In genomic region chr18:3269241-3269640, GRCh38 we compare ENCODE assay signal across 13 cellular contexts. TPM values are rescaled to one million over a fixed set of nuclear protein-coding genes. Genes with fewer than 3 reads are reported as not detected.
DNase-seq lines count a peak whose midpoint lies in the region; ATAC-seq and TF ChIP-seq lines count a peak whose summit lies in the region.
"Had no signal": no experiment of that assay in that cellular context is flagged by ENCODE, and none has a peak within 500 bp of the region (broad histone marks: within the 10 kb centered on the region; RNA-seq: fewer than 3 reads in every experiment).

No MANE protein-coding gene starts in this region.

- CTCF ChIA-PET in naive thymus-derived CD4-positive, alpha-beta T cell (lab: Charles Lee): no interaction called here

- H4K20me1 ChIP-seq in BLaER1 treated with 17β-estradiol and CSF1 and Interleukin-3, amounts not matched to agents 10 nM and 100 nM: peaks cover 81 to 100% (median 95%) of the 10 kb centered on the region in 11 experiments
- H4K20me1 ChIP-seq in H9 (ENCODE audit: control insufficient read depth, insufficient read depth, insufficient read length): no peaks in the 10 kb centered on the region

- H3T11ph ChIP-seq in H9 (ENCODE audit: low read length): no peak overlapping the region

- no peak overlapping the region for H3K14ac ChIP-seq in H9 (ENCODE audit: insufficient read depth, low read length)

- peaks cover 32 to 37% of the 10 kb centered on the region in 2 experiments for H3K4me1 Mint-ChIP-seq in H9
- H3K4me1 Mint-ChIP-seq in activated naive CD8-positive, alpha-beta T cell treated with anti-CD3 and anti-CD28 coated beads, Interleukin-2, amount 10 ng/mL, durations not matched to agents 7 days and 5 days: peaks cover 56% of the 10 kb centered on the region
- peaks cover 56 to 87% (median 79%) of the 10 kb centered on the region in 7 donors for H3K4me1 Mint-ChIP-seq in naive thymus-derived CD4-positive, alpha-beta T cell

- H3K4me3 Mint-ChIP-seq in H9: no peak overlapping the region
- peak overlapping the region; percentile 17 for H3K4me3 Mint-ChIP-seq in activated naive CD8-positive, alpha-beta T cell treated with anti-CD3 and anti-CD28 coated beads, Interleukin-2, amount 10 ng/mL, durations not matched to agents 7 days and 5 days
- H3K4me3 Mint-ChIP-seq in naive thymus-derived CD4-positive, alpha-beta T cell: peak overlapping the region in 9 of 10 donors; percentile 2 to 66 (median 48)

- H3K4me1 ChIP-seq in BLaER1 treated with 17β-estradiol and CSF1 and Interleukin-3, amounts not matched to agents 10 nM and 100 nM: peaks cover 54 to 77% (median 66%) of the 10 kb centered on the region in 10 experiments
- H3K4me1 ChIP-seq in H9 (ENCODE audit: insufficient read depth, low read length): no peaks in the 10 kb centered on the region; the same call in 1 of the 2 replicates
- peaks cover 52 to 61% of the 10 kb centered on the region in 2 donors for H3K4me1 ChIP-seq in naive thymus-derived CD4-positive, alpha-beta T cell (ENCODE audit: control insufficient read depth in 2 of 2, insufficient read depth in 2 of 2, low read length in 2 of 2)

- H3K79me1 ChIP-seq in H9 (ENCODE audit: insufficient read depth, low read depth, low read length, poor library complexity, severe bottlenecking): peaks cover 4% of the 10 kb centered on the region

- H3K23ac ChIP-seq in H9 (ENCODE audit: insufficient read length, low read depth, low read length): no peak overlapping the region

- WGBS in H9 (ENCODE audit: extremely low coverage, insufficient read length, low lambda C conversion rate): no CpG with 5 or more reads among the region's 1 CpG

- no peak for TF ChIP-seq CTCF in H9 (conservative IDR thresholded peaks at IDR 0.05)

- no peak overlapping the region for H2BK12ac ChIP-seq in H9 (ENCODE audit: insufficient read length, low read depth, low read length)

- H2AK5ac ChIP-seq in H9 (ENCODE audit: insufficient read length, low read length): no peak overlapping the region

- H4K5ac ChIP-seq in H9 (ENCODE audit: insufficient read length, low read depth, low read length): no peak overlapping the region

- peaks cover 19 to 43% (median 26%) of the 10 kb centered on the region in 11 experiments for H3K36me3 ChIP-seq in BLaER1 treated with 17β-estradiol and CSF1 and Interleukin-3, amounts not matched to agents 10 nM and 100 nM
- H3K36me3 ChIP-seq in naive thymus-derived CD4-positive, alpha-beta T cell (ENCODE audit: control insufficient read depth in 2 of 3, insufficient read depth in 3 of 3, low read length in 3 of 3): peaks cover 0 to 20% (median 14%) of the 10 kb centered on the region in 3 experiments

- no peak overlapping the region for H2AFZ ChIP-seq in H9 (ENCODE audit: low read length)

- POLR2A ChIA-PET in activated naive CD8-positive, alpha-beta T cell treated with anti-CD3 and anti-CD28 coated beads, Interleukin-2, amount 10 ng/mL, durations not matched to agents 7 days and 5 days (lab: Charles Lee): no interaction called here
- POLR2A ChIA-PET in naive thymus-derived CD4-positive, alpha-beta T cell (lab: Charles Lee): interaction anchor here (1.1 kb wide), 1 partner anchor 12 kb away, joined by 3 read pairs; no protein-coding TSS in a partner anchor

- H3K27me3 Mint-ChIP-seq in H9 (ENCODE audit: low read depth): no peaks in the 10 kb centered on the region
- H3K27me3 Mint-ChIP-seq in activated naive CD8-positive, alpha-beta T cell treated with anti-CD3 and anti-CD28 coated beads, Interleukin-2, amount 10 ng/mL, durations not matched to agents 7 days and 5 days: no peaks in the 10 kb centered on the region
- H3K27me3 Mint-ChIP-seq in naive thymus-derived CD4-positive, alpha-beta T cell: no peaks in the 10 kb centered on the region

- H2BK120ac ChIP-seq in H9 (ENCODE audit: low read depth, low read length, poor library complexity, severe bottlenecking): no peak overlapping the region

- H4K91ac ChIP-seq in H9 (ENCODE audit: insufficient read length, low read depth, low read length): no peak overlapping the region

- intact Hi-C loops in naive thymus-derived CD4-positive, alpha-beta T cell (cut with micrococcal nuclease): no loop called here

- H3K36me3 Mint-ChIP-seq in H9 (ENCODE audit: insufficient read depth in 1 of 3, low read depth in 3 of 3): peaks cover 5 to 15% (median 15%) of the 10 kb centered on the region in 3 experiments; a peak in 5 of 7 replicates
- peaks cover 15% of the 10 kb centered on the region for H3K36me3 Mint-ChIP-seq in activated naive CD8-positive, alpha-beta T cell treated with anti-CD3 and anti-CD28 coated beads, Interleukin-2, amount 10 ng/mL, durations not matched to agents 7 days and 5 days
- H3K36me3 Mint-ChIP-seq in naive thymus-derived CD4-positive, alpha-beta T cell: peaks cover 0 to 18% (median 4%) of the 10 kb centered on the region in 5 donors

- H4K8ac ChIP-seq in H9 (replicated peaks; ENCODE audit: insufficient read length, low read depth, low read length): no peak overlapping the region

- no peaks in the 10 kb centered on the region for H3K9me3 ChIP-seq in BLaER1 treated with 17β-estradiol and CSF1 and Interleukin-3, amounts not matched to agents 10 nM and 100 nM (replicated peaks in 1 of 11)
- no peaks in the 10 kb centered on the region for H3K9me3 ChIP-seq in H9 (ENCODE audit: control insufficient read depth, low read depth, low read length)
- H3K9me3 ChIP-seq in naive thymus-derived CD4-positive, alpha-beta T cell (ENCODE audit: control insufficient read depth in 2 of 3, low read length in 3 of 3): no peaks in the 10 kb centered on the region

- no peak overlapping the region for H3K4ac ChIP-seq in H9 (ENCODE audit: low read depth, low read length)

- no peak overlapping the region for H2BK5ac ChIP-seq in H9 (ENCODE audit: insufficient read length, low read length)

- no peak overlapping the region for H3K9ac ChIP-seq in BLaER1 treated with 17β-estradiol and CSF1 and Interleukin-3, amounts not matched to agents 10 nM and 100 nM
- H3K9ac ChIP-seq in H9 (ENCODE audit: extremely low read depth, insufficient read length, low read length): no peak overlapping the region

- peaks cover 49% of the 10 kb centered on the region; the same call in 1 of the 2 replicates for H3K79me2 ChIP-seq in H9 (ENCODE audit: insufficient read depth, low read length)

- H3K27ac ChIP-seq in BLaER1 treated with 17β-estradiol and CSF1 and Interleukin-3, amounts not matched to agents 10 nM and 100 nM: peak overlapping the region in 5 of 11 experiments; percentile 2 to 31 (median 12); a peak in 6 of 22 replicates
- no peak overlapping the region for H3K27ac ChIP-seq in H9 (ENCODE audit: insufficient read length, low read depth, low read length)
- peak overlapping the region; percentile 52 for H3K27ac ChIP-seq in naive thymus-derived CD4-positive, alpha-beta T cell (ENCODE audit: low read depth, low read length)

- H3K56ac ChIP-seq in H9 (ENCODE audit: insufficient read length, low read depth, low read length): no peak overlapping the region

- no peaks in the 10 kb centered on the region for H3K9me3 Mint-ChIP-seq in H9
- no peaks in the 10 kb centered on the region for H3K9me3 Mint-ChIP-seq in activated naive CD8-positive, alpha-beta T cell treated with anti-CD3 and anti-CD28 coated beads, Interleukin-2, amount 10 ng/mL, durations not matched to agents 7 days and 5 days
- peaks cover 0 to 1% (median 0%) of the 10 kb centered on the region in 11 donors for H3K9me3 Mint-ChIP-seq in naive thymus-derived CD4-positive, alpha-beta T cell

- H3K18ac ChIP-seq in H9 (ENCODE audit: insufficient read length, low read depth, low read length): no peak overlapping the region

- H3K27me3 ChIP-seq in BLaER1 treated with 17β-estradiol and CSF1 and Interleukin-3, amounts not matched to agents 10 nM and 100 nM: no peaks in the 10 kb centered on the region
- no peaks in the 10 kb centered on the region for H3K27me3 ChIP-seq in H9 (ENCODE audit: insufficient read depth, low read length)
- H3K27me3 ChIP-seq in naive thymus-derived CD4-positive, alpha-beta T cell (ENCODE audit: control insufficient read depth in 2 of 2, insufficient read depth in 2 of 2, low read length in 2 of 2): no peaks in the 10 kb centered on the region

- H3K23me2 ChIP-seq in H9 (ENCODE audit: insufficient read length, low read depth, low read length, poor library complexity, severe bottlenecking): no peaks in the 10 kb centered on the region

- H3K27ac Mint-ChIP-seq in H9: peak overlapping the region; percentile 15 to 40 (median 19); a peak in 5 of 7 replicates
- no peak overlapping the region for H3K27ac Mint-ChIP-seq in activated naive CD8-positive, alpha-beta T cell treated with anti-CD3 and anti-CD28 coated beads, Interleukin-2, amount 10 ng/mL, durations not matched to agents 7 days and 5 days
- H3K27ac Mint-ChIP-seq in naive thymus-derived CD4-positive, alpha-beta T cell: peak overlapping the region; percentile 29 to 92 (median 80)

- ATAC-seq in activated naive CD8-positive, alpha-beta T cell treated with anti-CD3 and anti-CD28 coated beads, Interleukin-2, amount 10 ng/mL, durations not matched to agents 7 days and 5 days (ENCODE audit: low read depth): no peak
- peak; percentile 48 for ATAC-seq in naive thymus-derived CD4-positive, alpha-beta T cell
- no peak for ATAC-seq in GM19395 (IDR thresholded peaks at IDR 0.05; ENCODE audit: unreplicated experiment)

- no peak overlapping the region for H2BK20ac ChIP-seq in H9 (ENCODE audit: low read depth, low read length, poor library complexity, severe bottlenecking)

- H2BK15ac ChIP-seq in H9 (ENCODE audit: low read depth, low read length): no peak overlapping the region

- DNase-seq in H9: no peak
- no peak for DNase-seq in activated naive CD8-positive, alpha-beta T cell treated with anti-CD3 and anti-CD28 coated beads, Interleukin-2, amount 10 ng/mL, durations not matched to agents 7 days and 5 days
- no peak for DNase-seq in naive thymus-derived CD4-positive, alpha-beta T cell
- DNase-seq in NCI-H2227 (lab: John Stamatoyannopoulos, UW; ENCODE audit: unreplicated experiment): no peak
- DNase-seq in ureter (ENCODE audit: low spot score): no peak
- DNase-seq in Kasumi-1 (lab: John Stamatoyannopoulos, UW): no peak
- DNase-seq: activated CD4-positive, CD25-positive, alpha-beta regulatory T cell treated with anti-CD3 and anti-CD28 coated beads, Interleukin-2, amount 50 U/mL, for 72 hours; amniotic stem cell; DMS79 treated with DMSO at 0.1 percent for 48 hours had no signal

- peak overlapping the region; percentile 34 to 94 (median 89) for H3K4me2 ChIP-seq in BLaER1 treated with 17β-estradiol and CSF1 and Interleukin-3, amounts not matched to agents 10 nM and 100 nM
- no peak overlapping the region for H3K4me2 ChIP-seq in H9 (ENCODE audit: insufficient read depth, insufficient read length, low read length)

- no peak overlapping the region for H3K4me3 ChIP-seq in BLaER1 treated with 17β-estradiol and CSF1 and Interleukin-3, amounts not matched to agents 10 nM and 100 nM
- no peak overlapping the region for H3K4me3 ChIP-seq in naive thymus-derived CD4-positive, alpha-beta T cell (ENCODE audit: low read length)

RNA-seq across cellular contexts. Expression of gene MYL12B, which starts 7.3 kb away (rescaled TPM):
- total RNA-seq in H9 (2021) (166 and 180 TPM in 2 replicates), ureter (372 TPM)
- total RNA-seq in activated naive CD8-positive, alpha-beta T cell treated with anti-CD3 and anti-CD28 coated beads, Interleukin-2, amount 10 ng/mL, durations not matched to agents 7 days and 5 days: 100 to 1,000 TPM; 354 to 358 TPM
- total RNA-seq in naive thymus-derived CD4-positive, alpha-beta T cell: 100 to 1,000 TPM; 140 to 300 (median 169) TPM
- 100 to 1,000 TPM; 942 to 982 TPM for polyA plus RNA-seq in naive thymus-derived CD4-positive, alpha-beta T cell

RNA-seq across cellular contexts. Expression of gene MYL12A, which starts 21.6 kb away (rescaled TPM):
- total RNA-seq in H9 (2021) (279 and 284 TPM in 2 replicates), ureter (299 TPM)
- 100 to 1,000 TPM; 843 to 864 TPM for total RNA-seq in activated naive CD8-positive, alpha-beta T cell treated with anti-CD3 and anti-CD28 coated beads, Interleukin-2, amount 10 ng/mL, durations not matched to agents 7 days and 5 days
- 100 to 1,000 TPM; 331 to 753 (median 415) TPM for total RNA-seq in naive thymus-derived CD4-positive, alpha-beta T cell
- 1,000 to 10,000 TPM; 2,490 to 2,608 TPM for polyA plus RNA-seq in naive thymus-derived CD4-positive, alpha-beta T cell

RNA-seq across cellular contexts. Expression of gene MYOM1, which starts 49.5 kb away (rescaled TPM):
- total RNA-seq in H9 (2021) (0.17 and 0.20 TPM in 2 replicates), ureter (9.7 TPM)
- total RNA-seq in activated naive CD8-positive, alpha-beta T cell treated with anti-CD3 and anti-CD28 coated beads, Interleukin-2, amount 10 ng/mL, durations not matched to agents 7 days and 5 days: 1 to 10 TPM; 2.7 to 3.3 TPM
- 1 to 10 TPM; 1.7 to 6.7 (median 2.9) TPM for total RNA-seq in naive thymus-derived CD4-positive, alpha-beta T cell
- 1 to 10 TPM in 1 of 2 donors, under 1 TPM in 1; 0.83 to 1.9 TPM for polyA plus RNA-seq in naive thymus-derived CD4-positive, alpha-beta T cell
- total RNA-seq: HT1080, RPMI7951 had no signal

Comparison
In these comparisons a context has a peak if more than half of its experiments do, and no peak if none do; other contexts are left out.
1. H3K4me3 Mint-ChIP-seq: peak in activated naive CD8-positive, alpha-beta T cell treated with anti-CD3 and anti-CD28 coated beads, Interleukin-2, amount 10 ng/mL, durations not matched to agents 7 days and 5 days (single experiment) and naive thymus-derived CD4-positive, alpha-beta T cell (9 of 10); none in H9 (0 of 2).